In genomic region chr9:98873535-98874432, GRCh38 we compare ENCODE assay signal across 10 cellular contexts.
A peak's percentile ranks its signal among the peaks of the same experiment; 100 is the strongest.
DNase-seq lines count a peak whose midpoint lies in the region; ATAC-seq and TF ChIP-seq lines count a peak whose summit lies in the region.
"Had no signal": no experiment of that assay in that cellular context is flagged by ENCODE, and none has a peak within 500 bp of the region (broad histone marks: within the 10 kb centered on the region; RNA-seq: fewer than 3 reads in every experiment).

No MANE protein-coding gene starts in this region.

- H3K4me3 ChIP-seq in IMR-90 (ENCODE audit: insufficient read depth, low read depth, low read length) (no peak overlapping the region), coronary artery (no peak overlapping the region), thyroid gland (replicated peaks in 1 of 3) (no peak overlapping the region)
- H3K4me3 ChIP-seq: HAP-1 had no signal

- CTCF ChIA-PET in IMR-90 (lab: Yijun Ruan, JAX) (no interaction called here), GM10248 (lab: Yijun Ruan, JAX) (interaction anchor here (2.7 kb wide), 1 partner anchor 26 kb away, joined by 11 read pairs; no protein-coding TSS in a partner anchor)

- no peak overlapping the region for H2BK5ac ChIP-seq in IMR-90 (ENCODE audit: low read depth, low read length, poor library complexity, severe bottlenecking)

- H2AK5ac ChIP-seq in IMR-90 (ENCODE audit: low read depth, low read length) = peak overlapping the region; percentile 20; the same call in 1 of the 2 replicates

- H3K9ac ChIP-seq in IMR-90 (ENCODE audit: low read depth, low read length) = no peak overlapping the region

- H3K36me3 ChIP-seq in IMR-90 (ENCODE audit: control insufficient read depth, insufficient read depth, low read length) = no peaks in the 10 kb centered on the region
- no peaks in the 10 kb centered on the region for H3K36me3 ChIP-seq in thyroid gland
- H3K36me3 ChIP-seq: HAP-1 had no signal

- H2AFZ ChIP-seq in IMR-90 (replicated peaks; ENCODE audit: low read length, poor library complexity) = no peak overlapping the region

- H4K8ac ChIP-seq in IMR-90 (ENCODE audit: low read depth in 2 of 2, low read length in 2 of 2) = no peak overlapping the region

- no peak overlapping the region for H2BK15ac ChIP-seq in IMR-90 (ENCODE audit: low read depth, low read length)

- DNase-seq in IMR-90 (no peak), coronary artery (ENCODE audit: low spot score) (no peak), islet precursor cell (peak; percentile 31), thyroid gland (peak; percentile 43 to 65), NCI-H2107 treated with DMSO at 0.1 percent for 48 hours (lab: John Stamatoyannopoulos, UW; ENCODE audit: unreplicated experiment) (no peak), GM10248 (ENCODE audit: extremely low spot score) (no peak), NCI-H345 treated with DMSO at 0.1 percent for 48 hours (lab: John Stamatoyannopoulos, UW; ENCODE audit: unreplicated experiment) (no peak)
- DNase-seq: stimulated activated CD4-positive, alpha-beta T cell treated with anti-CD3 and anti-CD28 coated beads, Interleukin-15, amount 100 ng/mL, for 24 hours had no signal

- H3K4me2 ChIP-seq in IMR-90 (ENCODE audit: low read depth, low read length) = no peak overlapping the region

- 0 out of 2 replicates have a peak overlapping the region, but pooled peaks have one; percentile 16 for H2BK120ac ChIP-seq in IMR-90 (ENCODE audit: low read depth, low read length)

- in situ Hi-C loops in IMR-90 (cut with MboI; ENCODE audit: low sequenced_read_pairs) = loop anchor here (25.0 kb wide), 1 partner anchor 964 kb away; no protein-coding TSS in a partner anchor

- H3K4me1 ChIP-seq in IMR-90 (ENCODE audit: control insufficient read depth, insufficient read depth, low read length) (peaks cover 2% of the 10 kb centered on the region; the same call in 1 of the 2 replicates), thyroid gland (peaks cover 0 to 12% of the 10 kb centered on the region in 2 donors)
- H3K4me1 ChIP-seq: HAP-1 had no signal

- no peak overlapping the region for H2BK20ac ChIP-seq in IMR-90 (ENCODE audit: low read depth, low read length)

- peaks cover 3% of the 10 kb centered on the region for H3K9me3 ChIP-seq in IMR-90 (ENCODE audit: control insufficient read depth, insufficient read depth, low read length)
- no peaks in the 10 kb centered on the region for H3K9me3 ChIP-seq in thyroid gland
- H3K9me3 ChIP-seq: HAP-1 had no signal

- peak overlapping the region; percentile 15; the same call in 1 of the 2 replicates for H3K4ac ChIP-seq in IMR-90 (ENCODE audit: low read depth, low read length)

- TF ChIP-seq RAD21 in IMR-90 (IDR thresholded peaks at IDR 0.05; ENCODE audit: low read length) = no peak

- 100% methylated on average over 1 of the region's 7 CpGs; no CpG with 5 or more reads in 1 of the 2 experiments for WGBS in IMR-90 (ENCODE audit: extremely low coverage in 2 of 2, insufficient read length in 1 of 2), 2 experiments
- WGBS in thyroid gland, 2 donors = 54 to 72% methylated on average over 7 of the region's 7 CpGs

- H4K91ac ChIP-seq in IMR-90 (ENCODE audit: insufficient read depth, low read depth, low read length) = peak overlapping the region; percentile 5; the same call in 1 of the 2 replicates

- TF ChIP-seq POLR2A in IMR-90 (IDR thresholded peaks at IDR 0.05; ENCODE audit: low read depth, low read length) = no peak
- TF ChIP-seq POLR2A in thyroid gland (IDR thresholded peaks at IDR 0.05) = no peak

- no peak overlapping the region for H3K14ac ChIP-seq in IMR-90 (replicated peaks; ENCODE audit: low read depth, low read length)

- dilution Hi-C loops in IMR-90 (cut with HindIII; ENCODE audit: low sequenced_read_pairs, unreplicated experiment) = no loop called here

- no peak overlapping the region for H3K18ac ChIP-seq in IMR-90 (ENCODE audit: low read depth, low read length)

- H3K27me3 ChIP-seq in IMR-90 (ENCODE audit: control insufficient read depth, insufficient read depth, low read length) (peaks cover 3% of the 10 kb centered on the region), thyroid gland (no peaks in the 10 kb centered on the region)

- ATAC-seq in IMR-90 (ENCODE audit: low read depth) (peak; percentile 84), HG02973 (IDR thresholded peaks at IDR 0.05; ENCODE audit: unreplicated experiment) (no peak)

- POLR2A ChIA-PET in IMR-90 (lab: Charles Lee; ENCODE audit: unreplicated experiment) (no interaction called here), GM10248 (lab: Yijun Ruan, JAX) (no interaction called here)

- intact Hi-C loops in IMR-90 (cut with micrococcal nuclease) (no loop called here), thyroid gland (cut with DNase I) (no loop called here)

- no peak overlapping the region for H4K5ac ChIP-seq in IMR-90 (ENCODE audit: low read depth, low read length)

- no peak overlapping the region for H3K56ac ChIP-seq in IMR-90 (ENCODE audit: extremely low read depth, insufficient read depth, low read length)

- no TSS peak for BruUV-seq in IMR-90 (replicated peaks; lab: Mats Ljungman, UMichigan)

- H3K23ac ChIP-seq in IMR-90 (ENCODE audit: low read depth, low read length) = no peak overlapping the region

- no peaks in the 10 kb centered on the region for H3K79me1 ChIP-seq in IMR-90 (ENCODE audit: low read depth in 1 of 2, low read length in 2 of 2)

- H4K20me1 ChIP-seq in IMR-90 (ENCODE audit: insufficient read depth, low read length) = no peaks in the 10 kb centered on the region

- TF ChIP-seq CTCF in IMR-90 (conservative IDR thresholded peaks at IDR 0.05; ENCODE audit: low read depth, low read length) (no peak), coronary artery (IDR thresholded peaks at IDR 0.05) (no peak), thyroid gland (IDR thresholded peaks at IDR 0.05) (no peak), GM10248 (IDR thresholded peaks at IDR 0.05; ENCODE audit: control extremely low read depth, extremely low read depth, low read depth, missing control alignments) (no peak)

- H3K27ac ChIP-seq in IMR-90 (ENCODE audit: insufficient read depth, low read length) = no peak overlapping the region
- peak overlapping the region; percentile 1 to 30 for H3K27ac ChIP-seq in coronary artery
- no peak overlapping the region for H3K27ac ChIP-seq in thyroid gland

- H2AK9ac ChIP-seq in IMR-90 (replicated peaks; ENCODE audit: low read depth, low read length, poor library complexity) = no peak overlapping the region

- no peaks in the 10 kb centered on the region; the same call in 1 of the 2 replicates for H3K9me1 ChIP-seq in IMR-90 (ENCODE audit: insufficient read depth, low read length)

TF ChIP-seq in IMR-90, 13 proteins besides CTCF, POLR2A, EP300 and RAD21:
- TF ChIP-seq CEBPB (IDR thresholded peaks at IDR 0.05; ENCODE audit: low read depth, low read length) (no peak), BHLHE40 (IDR thresholded peaks at IDR 0.05; ENCODE audit: low read depth, low read length) (no peak), CHD1 (IDR thresholded peaks at IDR 0.05; ENCODE audit: low read depth, low read length) (no peak), MAZ (IDR thresholded peaks at IDR 0.05; ENCODE audit: borderline replicate concordance, low read depth, low read length) (peak; percentile 45; the same call in 1 of the 2 replicates), SMC3 (IDR thresholded peaks at IDR 0.05; ENCODE audit: low read depth, low read length) (no peak), RFX5 (IDR thresholded peaks at IDR 0.05; ENCODE audit: low read depth, low read length) (peak; percentile 87), MAFK (IDR thresholded peaks at IDR 0.05; ENCODE audit: low read depth, low read length) (peak; percentile 27; the same call in 1 of the 2 replicates), MXI1 (IDR thresholded peaks at IDR 0.05; ENCODE audit: borderline replicate concordance, low read depth, low read length) (no peak), RCOR1 (IDR thresholded peaks at IDR 0.05; ENCODE audit: insufficient replicate concordance, low read length) (no peak)

Comparison
In these comparisons a context has a peak if more than half of its experiments do, and no peak if none do; other contexts are left out.
1. DNase-seq: peak in islet precursor cell (single experiment) and thyroid gland (2 of 2); none in IMR-90 (single experiment), coronary artery (single experiment), NCI-H2107 treated with DMSO at 0.1 percent for 48 hours (single experiment), GM10248 (single experiment) and NCI-H345 treated with DMSO at 0.1 percent for 48 hours (single experiment).
2. H3K27ac ChIP-seq: peak in coronary artery (2 of 2); none in IMR-90 (single experiment) and thyroid gland (0 of 3).